2 cellular contexts compared by ENCODE assay signal in the genomic region with DNA sequence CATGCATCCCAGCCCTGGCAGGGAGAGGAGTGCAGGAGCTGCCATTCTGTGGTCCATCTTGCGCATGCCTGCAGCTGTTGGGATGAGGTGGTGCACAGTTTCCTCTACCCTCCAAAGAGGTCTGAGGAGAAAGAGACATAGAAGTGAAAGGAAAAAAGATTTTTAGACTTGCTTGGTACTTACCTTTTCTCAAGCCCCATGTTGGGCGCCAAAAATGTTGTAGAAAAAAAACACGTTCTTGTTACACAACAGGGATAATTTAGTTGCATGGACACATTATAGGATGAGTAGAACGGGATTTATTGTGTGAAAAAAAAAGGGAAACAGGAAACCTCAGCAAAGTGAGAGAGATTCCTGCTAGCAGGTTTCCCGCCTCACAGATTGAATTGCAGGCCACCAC.
TF ChIP-seq lines count a peak whose summit lies in the region.

No MANE protein-coding gene starts in this region.

TF ChIP-seq in K562, 482 proteins besides CTCF, POLR2A, EP300 and RAD21 (continued from another document):
- TF ChIP-seq, protein P1, sequence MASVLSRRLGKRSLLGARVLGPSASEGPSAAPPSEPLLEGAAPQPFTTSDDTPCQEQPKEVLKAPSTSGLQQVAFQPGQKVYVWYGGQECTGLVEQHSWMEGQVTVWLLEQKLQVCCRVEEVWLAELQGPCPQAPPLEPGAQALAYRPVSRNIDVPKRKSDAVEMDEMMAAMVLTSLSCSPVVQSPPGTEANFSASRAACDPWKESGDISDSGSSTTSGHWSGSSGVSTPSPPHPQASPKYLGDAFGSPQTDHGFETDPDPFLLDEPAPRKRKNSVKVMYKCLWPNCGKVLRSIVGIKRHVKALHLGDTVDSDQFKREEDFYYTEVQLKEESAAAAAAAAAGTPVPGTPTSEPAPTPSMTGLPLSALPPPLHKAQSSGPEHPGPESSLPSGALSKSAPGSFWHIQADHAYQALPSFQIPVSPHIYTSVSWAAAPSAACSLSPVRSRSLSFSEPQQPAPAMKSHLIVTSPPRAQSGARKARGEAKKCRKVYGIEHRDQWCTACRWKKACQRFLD (CRISPR knock-in tag; IDR thresholded peaks at IDR 0.05), result no peak
- TF ChIP-seq CBX5 (IDR thresholded peaks at IDR 0.05; ENCODE audit: borderline replicate concordance, low read depth), result 0 out of 2 replicates have a peak, but pooled peaks have one; percentile 57
- no peak for TF ChIP-seq PML (IDR thresholded peaks at IDR 0.05; ENCODE audit: low read length)
- TF ChIP-seq XRCC5 (IDR thresholded peaks at IDR 0.05; ENCODE audit: low read depth, low read length), result no peak
- TF ChIP-seq PHF21A (IDR thresholded peaks at IDR 0.05; ENCODE audit: borderline replicate concordance, low read depth), result no peak
- TF ChIP-seq, protein P2, sequence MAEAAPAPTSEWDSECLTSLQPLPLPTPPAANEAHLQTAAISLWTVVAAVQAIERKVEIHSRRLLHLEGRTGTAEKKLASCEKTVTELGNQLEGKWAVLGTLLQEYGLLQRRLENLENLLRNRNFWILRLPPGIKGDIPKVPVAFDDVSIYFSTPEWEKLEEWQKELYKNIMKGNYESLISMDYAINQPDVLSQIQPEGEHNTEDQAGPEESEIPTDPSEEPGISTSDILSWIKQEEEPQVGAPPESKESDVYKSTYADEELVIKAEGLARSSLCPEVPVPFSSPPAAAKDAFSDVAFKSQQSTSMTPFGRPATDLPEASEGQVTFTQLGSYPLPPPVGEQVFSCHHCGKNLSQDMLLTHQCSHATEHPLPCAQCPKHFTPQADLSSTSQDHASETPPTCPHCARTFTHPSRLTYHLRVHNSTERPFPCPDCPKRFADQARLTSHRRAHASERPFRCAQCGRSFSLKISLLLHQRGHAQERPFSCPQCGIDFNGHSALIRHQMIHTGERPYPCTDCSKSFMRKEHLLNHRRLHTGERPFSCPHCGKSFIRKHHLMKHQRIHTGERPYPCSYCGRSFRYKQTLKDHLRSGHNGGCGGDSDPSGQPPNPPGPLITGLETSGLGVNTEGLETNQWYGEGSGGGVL (CRISPR knock-in tag; IDR thresholded peaks at IDR 0.05), result no peak

TF ChIP-seq in liver, 16 proteins besides CTCF, POLR2A, EP300 and RAD21 (continued from another document):
- TF ChIP-seq, protein P3, sequence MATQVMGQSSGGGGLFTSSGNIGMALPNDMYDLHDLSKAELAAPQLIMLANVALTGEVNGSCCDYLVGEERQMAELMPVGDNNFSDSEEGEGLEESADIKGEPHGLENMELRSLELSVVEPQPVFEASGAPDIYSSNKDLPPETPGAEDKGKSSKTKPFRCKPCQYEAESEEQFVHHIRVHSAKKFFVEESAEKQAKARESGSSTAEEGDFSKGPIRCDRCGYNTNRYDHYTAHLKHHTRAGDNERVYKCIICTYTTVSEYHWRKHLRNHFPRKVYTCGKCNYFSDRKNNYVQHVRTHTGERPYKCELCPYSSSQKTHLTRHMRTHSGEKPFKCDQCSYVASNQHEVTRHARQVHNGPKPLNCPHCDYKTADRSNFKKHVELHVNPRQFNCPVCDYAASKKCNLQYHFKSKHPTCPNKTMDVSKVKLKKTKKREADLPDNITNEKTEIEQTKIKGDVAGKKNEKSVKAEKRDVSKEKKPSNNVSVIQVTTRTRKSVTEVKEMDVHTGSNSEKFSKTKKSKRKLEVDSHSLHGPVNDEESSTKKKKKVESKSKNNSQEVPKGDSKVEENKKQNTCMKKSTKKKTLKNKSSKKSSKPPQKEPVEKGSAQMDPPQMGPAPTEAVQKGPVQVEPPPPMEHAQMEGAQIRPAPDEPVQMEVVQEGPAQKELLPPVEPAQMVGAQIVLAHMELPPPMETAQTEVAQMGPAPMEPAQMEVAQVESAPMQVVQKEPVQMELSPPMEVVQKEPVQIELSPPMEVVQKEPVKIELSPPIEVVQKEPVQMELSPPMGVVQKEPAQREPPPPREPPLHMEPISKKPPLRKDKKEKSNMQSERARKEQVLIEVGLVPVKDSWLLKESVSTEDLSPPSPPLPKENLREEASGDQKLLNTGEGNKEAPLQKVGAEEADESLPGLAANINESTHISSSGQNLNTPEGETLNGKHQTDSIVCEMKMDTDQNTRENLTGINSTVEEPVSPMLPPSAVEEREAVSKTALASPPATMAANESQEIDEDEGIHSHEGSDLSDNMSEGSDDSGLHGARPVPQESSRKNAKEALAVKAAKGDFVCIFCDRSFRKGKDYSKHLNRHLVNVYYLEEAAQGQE (IDR thresholded peaks at IDR 0.05), result no peak
- TF ChIP-seq TAF1 (conservative IDR thresholded peaks at IDR 0.05) (no peak), RXRA (IDR thresholded peaks at IDR 0.05) (no peak), SP1 (IDR thresholded peaks at IDR 0.05) (no peak), HNF4G (IDR thresholded peaks at IDR 0.05) (no peak)
- TF ChIP-seq, protein P4, sequence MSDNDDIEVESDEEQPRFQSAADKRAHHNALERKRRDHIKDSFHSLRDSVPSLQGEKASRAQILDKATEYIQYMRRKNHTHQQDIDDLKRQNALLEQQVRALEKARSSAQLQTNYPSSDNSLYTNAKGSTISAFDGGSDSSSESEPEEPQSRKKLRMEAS (IDR thresholded peaks at IDR 0.05), result no peak
- TF ChIP-seq, protein P5, sequence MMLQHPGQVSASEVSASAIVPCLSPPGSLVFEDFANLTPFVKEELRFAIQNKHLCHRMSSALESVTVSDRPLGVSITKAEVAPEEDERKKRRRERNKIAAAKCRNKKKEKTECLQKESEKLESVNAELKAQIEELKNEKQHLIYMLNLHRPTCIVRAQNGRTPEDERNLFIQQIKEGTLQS (IDR thresholded peaks at IDR 0.05), result no peak
TF ChIP-seq in liver: peak in this region for 0.
